ENCODE assay signal across 9 cellular contexts in the genomic region with DNA sequence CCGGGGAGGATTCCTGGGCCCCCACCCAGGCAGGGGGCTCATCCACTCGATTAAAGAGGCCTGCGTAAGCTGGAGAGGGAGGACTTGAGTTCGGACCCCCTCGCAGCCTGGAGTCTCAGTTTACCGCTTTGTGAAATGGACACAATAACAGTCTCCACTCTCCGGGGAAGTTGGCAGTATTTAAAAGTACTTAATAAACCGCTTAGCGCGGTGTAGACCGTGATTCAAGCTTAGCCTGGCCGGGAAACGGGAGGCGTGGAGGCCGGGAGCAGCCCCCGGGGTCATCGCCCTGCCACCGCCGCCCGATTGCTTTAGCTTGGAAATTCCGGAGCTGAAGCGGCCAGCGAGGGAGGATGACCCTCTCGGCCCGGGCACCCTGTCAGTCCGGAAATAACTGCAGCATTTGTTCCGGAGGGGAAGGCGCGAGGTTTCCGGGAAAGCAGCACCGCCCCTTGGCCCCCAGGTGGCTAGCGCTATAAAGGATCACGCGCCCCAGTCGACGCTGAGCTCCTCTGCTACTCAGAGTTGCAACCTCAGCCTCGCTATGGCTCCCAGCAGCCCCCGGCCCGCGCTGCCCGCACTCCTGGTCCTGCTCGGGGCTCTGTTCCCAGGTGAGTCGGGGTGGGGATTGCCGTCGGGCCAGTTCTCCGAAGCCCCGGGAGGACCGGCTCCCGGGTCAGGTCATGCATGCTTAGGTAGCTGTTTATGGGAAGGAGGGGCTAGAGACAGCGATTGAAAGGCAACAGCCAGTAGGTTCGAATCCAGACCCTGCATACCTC. TPM values are rescaled to one million over a fixed set of nuclear protein-coding genes. Genes with fewer than 3 reads are reported as not detected.
DNase-seq lines count a peak whose midpoint lies in the region; ATAC-seq and TF ChIP-seq lines count a peak whose summit lies in the region.
"Had no signal": no experiment of that assay in that cellular context is flagged by ENCODE, and none has a peak within 500 bp of the region (broad histone marks: within the 10 kb centered on the region; RNA-seq: fewer than 3 reads in every experiment).

A gene with protein sequence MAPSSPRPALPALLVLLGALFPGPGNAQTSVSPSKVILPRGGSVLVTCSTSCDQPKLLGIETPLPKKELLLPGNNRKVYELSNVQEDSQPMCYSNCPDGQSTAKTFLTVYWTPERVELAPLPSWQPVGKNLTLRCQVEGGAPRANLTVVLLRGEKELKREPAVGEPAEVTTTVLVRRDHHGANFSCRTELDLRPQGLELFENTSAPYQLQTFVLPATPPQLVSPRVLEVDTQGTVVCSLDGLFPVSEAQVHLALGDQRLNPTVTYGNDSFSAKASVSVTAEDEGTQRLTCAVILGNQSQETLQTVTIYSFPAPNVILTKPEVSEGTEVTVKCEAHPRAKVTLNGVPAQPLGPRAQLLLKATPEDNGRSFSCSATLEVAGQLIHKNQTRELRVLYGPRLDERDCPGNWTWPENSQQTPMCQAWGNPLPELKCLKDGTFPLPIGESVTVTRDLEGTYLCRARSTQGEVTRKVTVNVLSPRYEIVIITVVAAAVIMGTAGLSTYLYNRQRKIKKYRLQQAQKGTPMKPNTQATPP (plus strand): TSS at position 505 of the 779 bp plus-strand sequence. CDS start 40 bp downstream, at position 545.

- DNase-seq in DMS 273 (lab: John Stamatoyannopoulos, UW; ENCODE audit: unreplicated experiment) (peak; percentile 76), DMS 273 treated with DMSO at 0.1 percent for 48 hours (lab: John Stamatoyannopoulos, UW) (no peak), RWPE1 (ENCODE audit: low spot score) (peak; percentile 45), foreskin keratinocyte (no peak), omental fat pad (ENCODE audit: low spot score) (peak; percentile 77), ureter (ENCODE audit: low spot score) (peak; percentile 90)
- DNase-seq in activated T-helper 2 cell treated with anti-CD3 and anti-CD28 coated beads, Interferon-gamma antibody, Interleukin-2, Interleukin-4, amounts not matched to agents 10 μg/mL and 5 μg/mL and 100 μg/mL, durations not matched to agents 14 hours and 24 hours and 36 hours (ENCODE audit: low spot score): peak; percentile 75

- ATAC-seq in HG03045 (IDR thresholded peaks at IDR 0.05; ENCODE audit: unreplicated experiment) (peak; percentile 50), foreskin keratinocyte (peak; percentile 32), omental fat pad (ENCODE audit: low FRiP score) (peak; percentile 80)

- H3K36me3 Mint-ChIP-seq in activated T-helper 2 cell treated with anti-CD3 and anti-CD28 coated beads, Interferon-gamma antibody, Interleukin-2, Interleukin-4, amounts not matched to agents 10 μg/mL and 5 μg/mL and 100 μg/mL, durations not matched to agents 14 hours and 24 hours and 36 hours (ENCODE audit: low read depth): peaks cover 33% of the 10 kb centered on the region

- peaks cover 31% of the 10 kb centered on the region for H3K27me3 ChIP-seq in foreskin keratinocyte

- H3K9me3 Mint-ChIP-seq in activated T-helper 2 cell treated with anti-CD3 and anti-CD28 coated beads, Interferon-gamma antibody, Interleukin-2, Interleukin-4, amounts not matched to agents 10 μg/mL and 5 μg/mL and 100 μg/mL, durations not matched to agents 14 hours and 24 hours and 36 hours: no peaks in the 10 kb centered on the region

- H3K27me3 Mint-ChIP-seq in activated T-helper 2 cell treated with anti-CD3 and anti-CD28 coated beads, Interferon-gamma antibody, Interleukin-2, Interleukin-4, amounts not matched to agents 10 μg/mL and 5 μg/mL and 100 μg/mL, durations not matched to agents 14 hours and 24 hours and 36 hours (ENCODE audit: low read depth): no peaks in the 10 kb centered on the region

- H3K27ac Mint-ChIP-seq in activated T-helper 2 cell treated with anti-CD3 and anti-CD28 coated beads, Interferon-gamma antibody, Interleukin-2, Interleukin-4, amounts not matched to agents 10 μg/mL and 5 μg/mL and 100 μg/mL, durations not matched to agents 14 hours and 24 hours and 36 hours: peak within 1 kb of the TSS; percentile 94

- TF ChIP-seq CTCF in RWPE1 (conservative IDR thresholded peaks at IDR 0.05; ENCODE audit: low read depth): no peak
- TF ChIP-seq CTCF in foreskin keratinocyte (conservative IDR thresholded peaks at IDR 0.05): no peak
- TF ChIP-seq CTCF in omental fat pad (IDR thresholded peaks at IDR 0.05): no peak

- intact Hi-C loops in activated T-helper 2 cell treated with anti-CD3 and anti-CD28 coated beads, Interferon-gamma antibody, Interleukin-2, Interleukin-4, amounts not matched to agents 10 μg/mL and 5 μg/mL and 100 μg/mL, durations not matched to agents 14 hours and 24 hours and 36 hours (cut with micrococcal nuclease): loop anchor here (1.0 to 2.0 kb wide), 5 partner anchors 11 to 118 kb away; partner anchors contain the start of genes ICAM4, RAVER1 and TYK2

- peak within 1 kb of the TSS; percentile 52 for H3K27ac ChIP-seq in RWPE1
- H3K27ac ChIP-seq in foreskin keratinocyte: no peak within 1 kb of the TSS
- H3K27ac ChIP-seq: 22Rv1 had no signal

- peaks cover 20% of the 10 kb centered on the region for H3K4me1 Mint-ChIP-seq in activated T-helper 2 cell treated with anti-CD3 and anti-CD28 coated beads, Interferon-gamma antibody, Interleukin-2, Interleukin-4, amounts not matched to agents 10 μg/mL and 5 μg/mL and 100 μg/mL, durations not matched to agents 14 hours and 24 hours and 36 hours (ENCODE audit: low read depth)

- peak within 1 kb of the TSS; percentile 87 for H3K4me3 Mint-ChIP-seq in activated T-helper 2 cell treated with anti-CD3 and anti-CD28 coated beads, Interferon-gamma antibody, Interleukin-2, Interleukin-4, amounts not matched to agents 10 μg/mL and 5 μg/mL and 100 μg/mL, durations not matched to agents 14 hours and 24 hours and 36 hours (ENCODE audit: low read depth)

- POLR2A ChIA-PET in RWPE1 (lab: Yijun Ruan, JAX; ENCODE audit: low non-redundant PET): interaction anchor here (0.6 to 1.7 kb wide), 5 partner anchors 9 to 210 kb away, joined by 5 to 15 read pairs (median 7); partner anchors contain the start of gene ICAM5

- CTCF ChIA-PET in RWPE1 (lab: Yijun Ruan, JAX): interaction anchor here (0.6 to 3.0 kb wide), 7 partner anchors 11 to 121 kb away, joined by 3 to 33 read pairs (median 5); partner anchors contain the start of gene ICAM5

- H3K4me1 ChIP-seq in foreskin keratinocyte: no peaks in the 10 kb centered on the region

RNA-seq across cellular contexts. Expression of the gene that starts here (rescaled TPM):
- 75.3 and 75.7 TPM in 2 replicates for total RNA-seq in activated T-helper 2 cell treated with anti-CD3 and anti-CD28 coated beads, Interferon-gamma antibody, Interleukin-2, Interleukin-4, amounts not matched to agents 10 μg/mL and 5 μg/mL and 100 μg/mL, durations not matched to agents 14 hours and 24 hours and 36 hours
- total RNA-seq in foreskin keratinocyte: 0.71 and 1.7 TPM in 2 replicates
- 0.56 and 1.3 TPM in 2 replicates for polyA plus RNA-seq in foreskin keratinocyte
- 100 to 1,000 TPM in 2 of 4 donors, 10 to 100 TPM in 2; 20.7 to 286 (median 81.0) TPM for total RNA-seq in omental fat pad
- total RNA-seq in ureter: 20.4 TPM

Comparison
In these comparisons a context has a peak if more than half of its experiments do, and no peak if none do; other contexts are left out.
1. DNase-seq: peak in DMS 273 (single experiment), RWPE1 (single experiment), activated T-helper 2 cell treated with anti-CD3 and anti-CD28 coated beads, Interferon-gamma antibody, Interleukin-2, Interleukin-4, amounts not matched to agents 10 μg/mL and 5 μg/mL and 100 μg/mL, durations not matched to agents 14 hours and 24 hours and 36 hours (single experiment), omental fat pad (single experiment) and ureter (single experiment); none in DMS 273 treated with DMSO at 0.1 percent for 48 hours (single experiment) and foreskin keratinocyte (0 of 2).
2. Peak in every context shown above with its lines, with median percentiles within 50 percentile points of each other: ATAC-seq.